Comparison of ENCODE assay signal across 10 cellular contexts in genomic region chr19:48121909-48122371, GRCh38. TPM values are rescaled to one million over a fixed set of nuclear protein-coding genes. Genes with fewer than 3 reads are reported as not detected.
DNase-seq lines count a peak whose midpoint lies in the region; ATAC-seq, FAIRE-seq and TF ChIP-seq lines count a peak whose summit lies in the region.
"Had no signal": no experiment of that assay in that cellular context is flagged by ENCODE, and none has a peak within 500 bp of the region (broad histone marks: within the 10 kb centered on the region; RNA-seq: fewer than 3 reads in every experiment).

No MANE protein-coding gene starts in this region.

- H3K4me1 ChIP-seq in prostate gland (replicated peaks) = no peaks in the 10 kb centered on the region

- no peak for TF ChIP-seq POLR2A in GM12891 (IDR thresholded peaks at IDR 0.05; ENCODE audit: low read depth, low read length)
- no peak for TF ChIP-seq POLR2A in prostate gland (IDR thresholded peaks at IDR 0.05)

- DNase-seq in GM12891 (ENCODE audit: insufficient read length, low spot score) = peak; percentile 56
- DNase-seq in M059J (ENCODE audit: low read depth) = peak; percentile 58
- DNase-seq in endothelial cell (ENCODE audit: low spot score) = peak; percentile 15
- peak; percentile 24 for DNase-seq in prostate gland (ENCODE audit: low spot score)
- DNase-seq in glomerular visceral epithelial cell (ENCODE audit: extremely low spot score) = no peak
- no peak for DNase-seq in NCI-H128 (lab: John Stamatoyannopoulos, UW; ENCODE audit: unreplicated experiment)
- DNase-seq: activated gamma-delta T cell, MG63 had no signal

- no peak overlapping the region for H3K4me3 ChIP-seq in prostate gland
- H3K4me3 ChIP-seq: MG63 had no signal

- 45% methylated on average over 10 of the region's 10 CpGs for WGBS in prostate gland

- H3K4me1 Mint-ChIP-seq in endothelial cell (ENCODE audit: unreplicated experiment) = peaks cover 23% of the 10 kb centered on the region

- intact Hi-C loops in prostate gland (cut with DNase I) = no loop called here

- H3K4me3 Mint-ChIP-seq in endothelial cell (ENCODE audit: unreplicated experiment) = no peak overlapping the region

- H3K27me3 ChIP-seq in prostate gland (replicated peaks; ENCODE audit: insufficient read depth) = no peaks in the 10 kb centered on the region
- H3K27me3 ChIP-seq: MG63 had no signal

- peak overlapping the region; percentile 96 for H3K27ac Mint-ChIP-seq in endothelial cell (ENCODE audit: unreplicated experiment)

- ATAC-seq in HG02852 (IDR thresholded peaks at IDR 0.05; ENCODE audit: unreplicated experiment) = no peak
- ATAC-seq: SK-N-SH treated with all-trans-retinoic acid at 6 μM for 48 hours had no signal

- H3K9me3 ChIP-seq in prostate gland = no peaks in the 10 kb centered on the region
- H3K9me3 ChIP-seq: MG63 had no signal

- no peaks in the 10 kb centered on the region for H3K36me3 ChIP-seq in prostate gland

- peak; percentile 59 for FAIRE-seq in GM12891 (lab: Jason Lieb, UNC)

- H3K36me3 Mint-ChIP-seq in endothelial cell (ENCODE audit: low read depth, unreplicated experiment) = peaks cover 25% of the 10 kb centered on the region

- no peaks in the 10 kb centered on the region for H3K9me3 Mint-ChIP-seq in endothelial cell (ENCODE audit: unreplicated experiment)

- TF ChIP-seq CTCF in endothelial cell (IDR thresholded peaks at IDR 0.05; ENCODE audit: unreplicated experiment) (no peak), prostate gland (IDR thresholded peaks at IDR 0.05) (no peak)

- H3K27ac ChIP-seq in prostate gland = no peak overlapping the region

- H3K27me3 Mint-ChIP-seq in endothelial cell (ENCODE audit: unreplicated experiment) = peaks cover 13% of the 10 kb centered on the region

TF ChIP-seq in GM12891, 5 proteins besides CTCF, POLR2A, EP300 and RAD21:
- TF ChIP-seq POU2F2 (IDR thresholded peaks at IDR 0.05; ENCODE audit: low read depth, low read length) (no peak), SPI1 (IDR thresholded peaks at IDR 0.05; ENCODE audit: low read depth, low read length) (0 out of 2 replicates have a peak, but pooled peaks have one; percentile 35)

RNA-seq across cellular contexts. Expression of gene PLA2G4C, which starts 11.3 kb away (rescaled TPM):
- polyA plus RNA-seq in GM12891 (2012; ENCODE audit: low read depth, missing spikeins) = 3.1 TPM
- total RNA-seq in M059J (2014; rRNA removed; shearing (Covaris generic)) = 14.7 and 22.8 TPM in 2 replicates
- total RNA-seq in endothelial cell (ENCODE audit: unreplicated experiment) (1.1 TPM), prostate gland (10 to 100 TPM; 11.0 to 27.3 TPM)

RNA-seq across cellular contexts. Expression of gene LIG1, which starts 48.2 kb away (rescaled TPM):
- 77.0 TPM for polyA plus RNA-seq in GM12891 (2012; ENCODE audit: low read depth, missing spikeins)
- 36.4 and 55.9 TPM in 2 replicates for total RNA-seq in M059J (2014; rRNA removed; shearing (Covaris generic))
- total RNA-seq in endothelial cell (ENCODE audit: unreplicated experiment) (51.5 TPM), prostate gland (10 to 100 TPM; 30.6 to 58.7 TPM)

RNA-seq across cellular contexts. Expression of gene ZSWIM9, which starts 48.5 kb away (rescaled TPM):
- polyA plus RNA-seq in GM12891 (2012; ENCODE audit: low read depth, missing spikeins) = 4.7 TPM
- total RNA-seq in M059J (2014; rRNA removed; shearing (Covaris generic)) = 0.52 and 1.6 TPM in 2 replicates
- 8.8 TPM for total RNA-seq in endothelial cell (ENCODE audit: unreplicated experiment)
- total RNA-seq in prostate gland = 1 to 10 TPM; 4.1 to 7.2 TPM

Comparison
In these comparisons a context has a peak if more than half of its experiments do, and no peak if none do; other contexts are left out.
1. DNase-seq: peak in GM12891 (single experiment), M059J (single experiment), endothelial cell (single experiment) and prostate gland (single experiment); none in glomerular visceral epithelial cell (single experiment) and NCI-H128 (single experiment).